In the genomic region with DNA sequence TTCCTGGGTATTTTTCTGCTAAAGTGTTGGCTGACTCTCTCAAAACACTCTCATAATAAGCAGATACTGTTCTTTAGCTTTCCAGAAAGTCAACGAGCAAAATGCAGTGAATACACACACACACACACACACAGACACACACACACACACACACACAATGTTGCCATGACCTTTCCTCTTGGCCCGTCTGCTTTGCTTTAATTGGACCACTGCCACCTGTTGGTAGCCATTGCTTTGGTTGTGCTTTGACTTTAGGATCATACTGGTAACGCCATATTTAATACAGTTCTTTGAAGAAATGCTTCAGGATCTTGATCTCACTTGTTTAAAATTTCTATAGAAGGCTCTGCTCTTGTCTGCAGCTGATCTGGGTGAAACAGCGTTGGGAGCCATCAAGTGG, we compare ENCODE assay signal across 11 cellular contexts. TPM values are rescaled to one million over a fixed set of nuclear protein-coding genes. Genes with fewer than 3 reads are reported as not detected.
A peak's percentile ranks its signal among the peaks of the same experiment; 100 is the strongest.
DNase-seq lines count a peak whose midpoint lies in the region; ATAC-seq and TF ChIP-seq lines count a peak whose summit lies in the region.
"Had no signal": no experiment of that assay in that cellular context is flagged by ENCODE, and none has a peak within 500 bp of the region (broad histone marks: within the 10 kb centered on the region; RNA-seq: fewer than 3 reads in every experiment).

No MANE protein-coding gene starts in this region.

- no peaks in the 10 kb centered on the region for H3K9me3 ChIP-seq in RWPE2 (ENCODE audit: severe bottlenecking)
- H3K9me3 ChIP-seq: Peyer's patch had no signal

- H3K27me3 ChIP-seq in RWPE2 (ENCODE audit: insufficient read depth, poor library complexity, severe bottlenecking), result no peaks in the 10 kb centered on the region
- H3K27me3 ChIP-seq: Peyer's patch had no signal

- peak; percentile 28 for DNase-seq in activated CD4-positive, alpha-beta T cell treated with anti-CD3 and anti-CD28 coated beads for 48 hours
- no peak for DNase-seq in activated CD4-positive, alpha-beta T cell treated with anti-CD3 and anti-CD28 coated beads for 4 hours
- DNase-seq in H4 (ENCODE audit: low spot score) (peak; percentile 8), RWPE2 (ENCODE audit: low spot score) (no peak), kidney tubule cell (ENCODE audit: low spot score) (peak; percentile 9), NCI-H1694 (lab: John Stamatoyannopoulos, UW) (no peak)
- DNase-seq: NCI-H1092, Peyer's patch had no signal

- no peak overlapping the region for H3K4me3 ChIP-seq in RWPE2 (ENCODE audit: severe bottlenecking)
- H3K4me3 ChIP-seq: Peyer's patch had no signal

- H3K36me3 ChIP-seq in RWPE2 (ENCODE audit: low read depth), result 0 out of 2 replicates have a peak, but pooled peaks cover 3% of the 10 kb centered on the region
- H3K36me3 ChIP-seq: Peyer's patch had no signal

- TF ChIP-seq CTCF in RWPE2 (IDR thresholded peaks at IDR 0.05; ENCODE audit: poor library complexity, severe bottlenecking), result peak; percentile 17

- ATAC-seq in RWPE2 (ENCODE audit: low read depth) (no peak), HG03097 (IDR thresholded peaks at IDR 0.05; ENCODE audit: low FRiP score, unreplicated experiment) (no peak), HG03565 (IDR thresholded peaks at IDR 0.05; ENCODE audit: unreplicated experiment) (no peak)
- ATAC-seq: activated T-helper 17 cell treated with anti-CD3 and anti-CD28 coated beads, Interleukin-2, amount 50 U/mL, for 72 hours had no signal

- H3K4me1 ChIP-seq in RWPE2 (ENCODE audit: insufficient read depth, poor library complexity, severe bottlenecking), result peaks cover 5% of the 10 kb centered on the region

- no peak overlapping the region for H3K27ac ChIP-seq in RWPE2 (ENCODE audit: poor library complexity, severe bottlenecking)
- H3K27ac ChIP-seq: Peyer's patch had no signal

RNA-seq across cellular contexts. Expression of a gene that starts 4.4 kb away (rescaled TPM):
- total RNA-seq in H4 (2014; rRNA removed; shearing (Covaris generic)), result 7.8 and 9.7 TPM in 2 replicates

RNA-seq across cellular contexts. Expression of a gene that starts 4.5 kb away (rescaled TPM):
- 0.41 and 1.3 TPM in 2 replicates for total RNA-seq in H4 (2014; rRNA removed; shearing (Covaris generic))

Comparison
In these comparisons a context has a peak if more than half of its experiments do, and no peak if none do; other contexts are left out.
1. DNase-seq: peak in activated CD4-positive, alpha-beta T cell treated with anti-CD3 and anti-CD28 coated beads for 48 hours (single experiment), H4 (single experiment) and kidney tubule cell (single experiment); none in activated CD4-positive, alpha-beta T cell treated with anti-CD3 and anti-CD28 coated beads for 4 hours (0 of 2), RWPE2 (single experiment) and NCI-H1694 (single experiment).